1 cellular context compared by ENCODE assay signal in the genomic region with DNA sequence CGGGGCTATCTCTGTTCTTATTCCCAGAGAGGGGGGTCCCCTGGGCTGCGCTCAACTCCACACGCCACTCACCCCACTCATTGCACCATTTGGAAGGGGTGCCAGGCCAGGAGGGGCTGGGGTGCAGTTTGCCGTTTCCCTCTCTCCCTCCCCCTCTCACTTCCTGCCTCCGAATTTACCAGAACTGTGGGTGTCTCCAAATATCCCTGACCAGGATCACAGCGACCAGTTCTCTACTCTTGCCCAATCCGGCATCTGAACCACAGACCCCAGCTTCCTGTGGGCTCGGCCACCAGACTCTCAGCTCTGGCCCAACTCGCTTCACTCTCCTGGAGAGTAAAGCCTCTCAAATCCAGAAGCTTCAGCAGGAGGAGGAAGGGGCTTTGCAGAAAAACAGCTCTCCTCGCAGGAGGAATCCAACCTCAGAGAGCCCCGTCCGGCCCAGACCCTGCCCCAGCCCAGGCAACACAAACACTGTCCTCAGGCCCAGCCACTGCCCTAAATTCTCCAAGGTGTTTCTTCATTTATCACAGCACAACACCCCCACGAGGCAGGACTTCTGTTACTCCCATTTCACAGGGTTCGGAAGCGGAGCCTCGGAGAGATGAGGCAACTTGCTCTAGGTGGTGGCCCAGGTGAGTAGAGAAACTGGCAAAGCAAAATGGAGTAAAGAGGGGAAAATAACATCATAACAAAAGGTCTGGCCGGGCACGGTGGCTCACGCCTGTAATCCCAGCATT.
TF ChIP-seq lines count a peak whose summit lies in the region.

No MANE protein-coding gene starts in this region.

TF ChIP-seq in HepG2, 621 proteins besides CTCF, POLR2A, EP300 and RAD21 (continued from another document):
- TF ChIP-seq, protein P1, sequence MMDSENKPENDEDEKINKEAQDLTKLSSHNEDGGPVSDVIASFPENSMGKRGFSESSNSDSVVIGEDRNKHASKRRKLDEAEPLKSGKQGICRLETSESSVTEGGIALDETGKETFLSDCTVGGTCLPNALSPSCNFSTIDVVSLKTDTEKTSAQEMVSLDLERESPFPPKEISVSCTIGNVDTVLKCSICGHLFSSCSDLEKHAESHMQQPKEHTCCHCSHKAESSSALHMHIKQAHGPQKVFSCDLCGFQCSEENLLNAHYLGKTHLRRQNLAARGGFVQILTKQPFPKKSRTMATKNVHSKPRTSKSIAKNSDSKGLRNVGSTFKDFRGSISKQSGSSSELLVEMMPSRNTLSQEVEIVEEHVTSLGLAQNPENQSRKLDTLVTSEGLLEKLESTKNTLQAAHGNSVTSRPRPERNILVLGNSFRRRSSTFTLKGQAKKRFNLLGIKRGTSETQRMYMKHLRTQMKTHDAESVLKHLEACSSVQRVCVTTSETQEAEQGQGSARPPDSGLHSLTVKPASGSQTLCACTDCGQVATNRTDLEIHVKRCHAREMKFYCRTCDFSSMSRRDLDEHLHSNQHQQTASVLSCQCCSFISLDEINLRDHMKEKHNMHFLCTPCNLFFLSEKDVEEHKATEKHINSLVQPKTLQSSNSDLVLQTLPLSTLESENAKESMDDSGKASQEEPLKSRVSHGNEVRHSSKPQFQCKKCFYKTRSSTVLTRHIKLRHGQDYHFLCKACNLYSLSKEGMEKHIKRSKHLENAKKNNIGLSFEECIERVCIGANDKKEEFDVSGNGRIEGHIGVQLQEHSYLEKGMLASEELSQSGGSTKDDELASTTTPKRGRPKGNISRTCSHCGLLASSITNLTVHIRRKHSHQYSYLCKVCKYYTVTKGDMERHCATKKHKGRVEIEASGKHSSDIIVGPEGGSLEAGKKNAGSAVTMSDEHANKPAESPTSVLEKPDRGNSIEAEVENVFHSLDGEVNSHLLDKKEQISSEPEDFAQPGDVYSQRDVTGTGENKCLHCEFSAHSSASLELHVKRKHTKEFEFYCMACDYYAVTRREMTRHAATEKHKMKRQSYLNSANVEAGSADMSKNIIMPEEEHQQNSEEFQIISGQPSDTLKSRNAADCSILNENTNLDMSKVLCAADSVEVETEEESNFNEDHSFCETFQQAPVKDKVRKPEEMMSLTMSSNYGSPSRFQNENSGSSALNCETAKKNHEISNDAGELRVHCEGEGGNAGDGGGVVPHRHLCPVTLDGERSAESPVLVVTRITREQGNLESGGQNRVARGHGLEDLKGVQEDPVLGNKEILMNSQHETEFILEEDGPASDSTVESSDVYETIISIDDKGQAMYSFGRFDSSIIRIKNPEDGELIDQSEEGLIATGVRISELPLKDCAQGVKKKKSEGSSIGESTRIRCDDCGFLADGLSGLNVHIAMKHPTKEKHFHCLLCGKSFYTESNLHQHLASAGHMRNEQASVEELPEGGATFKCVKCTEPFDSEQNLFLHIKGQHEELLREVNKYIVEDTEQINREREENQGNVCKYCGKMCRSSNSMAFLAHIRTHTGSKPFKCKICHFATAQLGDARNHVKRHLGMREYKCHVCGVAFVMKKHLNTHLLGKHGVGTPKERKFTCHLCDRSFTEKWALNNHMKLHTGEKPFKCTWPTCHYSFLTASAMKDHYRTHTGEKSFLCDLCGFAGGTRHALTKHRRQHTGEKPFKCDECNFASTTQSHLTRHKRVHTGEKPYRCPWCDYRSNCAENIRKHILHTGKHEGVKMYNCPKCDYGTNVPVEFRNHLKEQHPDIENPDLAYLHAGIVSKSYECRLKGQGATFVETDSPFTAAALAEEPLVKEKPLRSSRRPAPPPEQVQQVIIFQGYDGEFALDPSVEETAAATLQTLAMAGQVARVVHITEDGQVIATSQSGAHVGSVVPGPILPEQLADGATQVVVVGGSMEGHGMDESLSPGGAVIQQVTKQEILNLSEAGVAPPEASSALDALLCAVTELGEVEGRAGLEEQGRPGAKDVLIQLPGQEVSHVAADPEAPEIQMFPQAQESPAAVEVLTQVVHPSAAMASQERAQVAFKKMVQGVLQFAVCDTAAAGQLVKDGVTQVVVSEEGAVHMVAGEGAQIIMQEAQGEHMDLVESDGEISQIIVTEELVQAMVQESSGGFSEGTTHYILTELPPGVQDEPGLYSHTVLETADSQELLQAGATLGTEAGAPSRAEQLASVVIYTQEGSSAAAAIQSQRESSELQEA (CRISPR knock-in tag; IDR thresholded peaks at IDR 0.05; ENCODE audit: not compliant biosample characterization) = no peak
- TF ChIP-seq KMT2A (CRISPR knock-in tag; IDR thresholded peaks at IDR 0.05) (peak; percentile 44), HOXA7 (CRISPR knock-in tag; IDR thresholded peaks at IDR 0.05) (no peak), NFKBIZ (CRISPR knock-in tag; IDR thresholded peaks at IDR 0.05) (0 out of 2 replicates have a peak, but pooled peaks have one; percentile 19), ZNF180 (CRISPR knock-in tag; IDR thresholded peaks at IDR 0.05; ENCODE audit: borderline replicate concordance, low read depth) (0 out of 2 replicates have a peak, but pooled peaks have one; percentile 48), SKI (IDR thresholded peaks at IDR 0.05; ENCODE audit: partially characterized antibody) (peak; percentile 14), TSC22D2 (CRISPR knock-in tag; IDR thresholded peaks at IDR 0.05; ENCODE audit: borderline replicate concordance) (peak; percentile 15; the same call in 1 of the 2 replicates), ZFP36L1 (CRISPR knock-in tag; IDR thresholded peaks at IDR 0.05) (no peak; the same call in 1 of the 2 replicates), FOXJ3 (CRISPR knock-in tag; IDR thresholded peaks at IDR 0.05; ENCODE audit: borderline replicate concordance) (peak; percentile 18; the same call in 1 of the 2 replicates), TP53 (CRISPR knock-in tag; conservative IDR thresholded peaks at IDR 0.05) (no peak), ZIK1 (CRISPR knock-in tag; IDR thresholded peaks at IDR 0.05; ENCODE audit: borderline replicate concordance, low read depth) (0 out of 2 replicates have a peak, but pooled peaks have one; percentile 11)
- TF ChIP-seq, protein P2, sequence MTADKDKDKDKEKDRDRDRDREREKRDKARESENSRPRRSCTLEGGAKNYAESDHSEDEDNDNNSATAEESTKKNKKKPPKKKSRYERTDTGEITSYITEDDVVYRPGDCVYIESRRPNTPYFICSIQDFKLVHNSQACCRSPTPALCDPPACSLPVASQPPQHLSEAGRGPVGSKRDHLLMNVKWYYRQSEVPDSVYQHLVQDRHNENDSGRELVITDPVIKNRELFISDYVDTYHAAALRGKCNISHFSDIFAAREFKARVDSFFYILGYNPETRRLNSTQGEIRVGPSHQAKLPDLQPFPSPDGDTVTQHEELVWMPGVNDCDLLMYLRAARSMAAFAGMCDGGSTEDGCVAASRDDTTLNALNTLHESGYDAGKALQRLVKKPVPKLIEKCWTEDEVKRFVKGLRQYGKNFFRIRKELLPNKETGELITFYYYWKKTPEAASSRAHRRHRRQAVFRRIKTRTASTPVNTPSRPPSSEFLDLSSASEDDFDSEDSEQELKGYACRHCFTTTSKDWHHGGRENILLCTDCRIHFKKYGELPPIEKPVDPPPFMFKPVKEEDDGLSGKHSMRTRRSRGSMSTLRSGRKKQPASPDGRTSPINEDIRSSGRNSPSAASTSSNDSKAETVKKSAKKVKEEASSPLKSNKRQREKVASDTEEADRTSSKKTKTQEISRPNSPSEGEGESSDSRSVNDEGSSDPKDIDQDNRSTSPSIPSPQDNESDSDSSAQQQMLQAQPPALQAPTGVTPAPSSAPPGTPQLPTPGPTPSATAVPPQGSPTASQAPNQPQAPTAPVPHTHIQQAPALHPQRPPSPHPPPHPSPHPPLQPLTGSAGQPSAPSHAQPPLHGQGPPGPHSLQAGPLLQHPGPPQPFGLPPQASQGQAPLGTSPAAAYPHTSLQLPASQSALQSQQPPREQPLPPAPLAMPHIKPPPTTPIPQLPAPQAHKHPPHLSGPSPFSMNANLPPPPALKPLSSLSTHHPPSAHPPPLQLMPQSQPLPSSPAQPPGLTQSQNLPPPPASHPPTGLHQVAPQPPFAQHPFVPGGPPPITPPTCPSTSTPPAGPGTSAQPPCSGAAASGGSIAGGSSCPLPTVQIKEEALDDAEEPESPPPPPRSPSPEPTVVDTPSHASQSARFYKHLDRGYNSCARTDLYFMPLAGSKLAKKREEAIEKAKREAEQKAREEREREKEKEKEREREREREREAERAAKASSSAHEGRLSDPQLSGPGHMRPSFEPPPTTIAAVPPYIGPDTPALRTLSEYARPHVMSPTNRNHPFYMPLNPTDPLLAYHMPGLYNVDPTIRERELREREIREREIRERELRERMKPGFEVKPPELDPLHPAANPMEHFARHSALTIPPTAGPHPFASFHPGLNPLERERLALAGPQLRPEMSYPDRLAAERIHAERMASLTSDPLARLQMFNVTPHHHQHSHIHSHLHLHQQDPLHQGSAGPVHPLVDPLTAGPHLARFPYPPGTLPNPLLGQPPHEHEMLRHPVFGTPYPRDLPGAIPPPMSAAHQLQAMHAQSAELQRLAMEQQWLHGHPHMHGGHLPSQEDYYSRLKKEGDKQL (CRISPR knock-in tag; IDR thresholded peaks at IDR 0.05; ENCODE audit: low read depth) = peak; percentile 53; the same call in 1 of the 2 replicates
- TF ChIP-seq, protein P3, sequence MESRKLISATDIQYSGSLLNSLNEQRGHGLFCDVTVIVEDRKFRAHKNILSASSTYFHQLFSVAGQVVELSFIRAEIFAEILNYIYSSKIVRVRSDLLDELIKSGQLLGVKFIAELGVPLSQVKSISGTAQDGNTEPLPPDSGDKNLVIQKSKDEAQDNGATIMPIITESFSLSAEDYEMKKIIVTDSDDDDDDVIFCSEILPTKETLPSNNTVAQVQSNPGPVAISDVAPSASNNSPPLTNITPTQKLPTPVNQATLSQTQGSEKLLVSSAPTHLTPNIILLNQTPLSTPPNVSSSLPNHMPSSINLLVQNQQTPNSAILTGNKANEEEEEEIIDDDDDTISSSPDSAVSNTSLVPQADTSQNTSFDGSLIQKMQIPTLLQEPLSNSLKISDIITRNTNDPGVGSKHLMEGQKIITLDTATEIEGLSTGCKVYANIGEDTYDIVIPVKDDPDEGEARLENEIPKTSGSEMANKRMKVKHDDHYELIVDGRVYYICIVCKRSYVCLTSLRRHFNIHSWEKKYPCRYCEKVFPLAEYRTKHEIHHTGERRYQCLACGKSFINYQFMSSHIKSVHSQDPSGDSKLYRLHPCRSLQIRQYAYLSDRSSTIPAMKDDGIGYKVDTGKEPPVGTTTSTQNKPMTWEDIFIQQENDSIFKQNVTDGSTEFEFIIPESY (CRISPR knock-in tag; IDR thresholded peaks at IDR 0.05) = no peak
- TF ChIP-seq, protein P4, sequence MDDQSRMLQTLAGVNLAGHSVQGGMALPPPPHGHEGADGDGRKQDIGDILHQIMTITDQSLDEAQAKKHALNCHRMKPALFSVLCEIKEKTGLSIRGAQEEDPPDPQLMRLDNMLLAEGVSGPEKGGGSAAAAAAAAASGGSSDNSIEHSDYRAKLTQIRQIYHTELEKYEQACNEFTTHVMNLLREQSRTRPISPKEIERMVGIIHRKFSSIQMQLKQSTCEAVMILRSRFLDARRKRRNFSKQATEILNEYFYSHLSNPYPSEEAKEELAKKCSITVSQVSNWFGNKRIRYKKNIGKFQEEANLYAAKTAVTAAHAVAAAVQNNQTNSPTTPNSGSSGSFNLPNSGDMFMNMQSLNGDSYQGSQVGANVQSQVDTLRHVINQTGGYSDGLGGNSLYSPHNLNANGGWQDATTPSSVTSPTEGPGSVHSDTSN (CRISPR knock-in tag; IDR thresholded peaks at IDR 0.05; ENCODE audit: borderline replicate concordance) = no peak
- TF ChIP-seq, protein P5, sequence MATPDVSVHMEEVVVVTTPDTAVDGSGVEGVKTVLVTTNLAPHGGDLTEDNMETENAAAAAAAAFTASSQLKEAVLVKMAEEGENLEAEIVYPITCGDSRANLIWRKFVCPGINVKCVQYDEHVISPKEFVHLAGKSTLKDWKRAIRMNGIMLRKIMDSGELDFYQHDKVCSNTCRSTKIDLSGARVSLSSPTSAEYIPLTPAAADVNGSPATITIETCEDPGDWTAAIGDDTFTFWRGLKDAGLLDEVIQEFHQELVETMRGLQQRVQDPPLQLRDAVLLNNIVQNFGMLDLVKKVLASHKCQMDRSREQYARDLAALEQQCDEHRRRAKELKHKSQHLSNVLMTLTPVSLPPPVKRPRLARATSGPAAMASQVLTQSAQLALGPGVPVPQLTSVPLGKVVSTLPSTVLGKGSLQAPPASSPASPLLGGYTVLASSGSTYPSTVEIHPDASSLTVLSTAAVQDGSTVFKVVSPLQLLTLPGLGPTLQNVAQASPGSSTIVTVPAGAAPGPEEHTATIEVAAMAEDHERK (CRISPR knock-in tag; IDR thresholded peaks at IDR 0.05; ENCODE audit: low read depth) = no peak
- TF ChIP-seq, protein P6, sequence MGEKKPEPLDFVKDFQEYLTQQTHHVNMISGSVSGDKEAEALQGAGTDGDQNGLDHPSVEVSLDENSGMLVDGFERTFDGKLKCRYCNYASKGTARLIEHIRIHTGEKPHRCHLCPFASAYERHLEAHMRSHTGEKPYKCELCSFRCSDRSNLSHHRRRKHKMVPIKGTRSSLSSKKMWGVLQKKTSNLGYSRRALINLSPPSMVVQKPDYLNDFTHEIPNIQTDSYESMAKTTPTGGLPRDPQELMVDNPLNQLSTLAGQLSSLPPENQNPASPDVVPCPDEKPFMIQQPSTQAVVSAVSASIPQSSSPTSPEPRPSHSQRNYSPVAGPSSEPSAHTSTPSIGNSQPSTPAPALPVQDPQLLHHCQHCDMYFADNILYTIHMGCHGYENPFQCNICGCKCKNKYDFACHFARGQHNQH (CRISPR knock-in tag; IDR thresholded peaks at IDR 0.05) = peak; percentile 15; the same call in 1 of the 2 replicates
